ENCODE assay signal across 9 cellular contexts in the genomic region with DNA sequence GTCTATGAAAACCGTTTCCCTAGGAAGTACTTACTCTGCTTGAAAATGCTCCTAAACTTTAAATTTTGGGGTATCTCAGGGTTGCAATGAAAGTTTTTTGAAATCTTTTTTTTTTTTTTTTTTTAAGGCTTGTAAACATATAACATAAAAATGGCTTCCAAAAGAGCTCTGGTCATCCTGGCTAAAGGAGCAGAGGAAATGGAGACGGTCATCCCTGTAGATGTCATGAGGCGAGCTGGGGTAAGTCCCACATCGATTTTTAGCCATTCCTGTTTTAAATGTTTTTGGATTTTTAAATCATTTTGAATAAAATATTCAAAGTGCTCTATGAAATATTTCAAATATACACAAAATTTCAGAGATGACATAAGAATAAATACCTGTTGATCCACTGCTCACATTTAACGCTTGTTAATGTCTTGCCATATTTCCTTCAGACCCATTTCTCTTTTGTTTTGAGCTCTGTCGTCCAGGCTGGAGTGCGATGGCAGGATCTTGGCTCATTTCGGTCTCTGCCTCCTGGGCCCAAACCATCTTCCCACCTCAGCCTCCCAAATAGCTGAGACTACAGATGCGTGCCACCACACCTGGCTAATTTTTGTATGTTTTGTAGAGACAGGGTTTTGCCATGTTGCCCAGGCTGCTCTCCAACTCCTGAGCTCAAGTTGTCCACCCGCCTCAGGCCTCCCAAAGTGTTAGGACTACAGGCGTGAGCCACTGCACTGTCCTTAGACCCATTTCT. TPM values are rescaled to one million over a fixed set of nuclear protein-coding genes. Genes with fewer than 3 reads are reported as not detected.
DNase-seq lines count a peak whose midpoint lies in the region; ATAC-seq, FAIRE-seq and TF ChIP-seq lines count a peak whose summit lies in the region.
"Had no signal": no experiment of that assay in that cellular context is flagged by ENCODE, and none has a peak within 500 bp of the region (broad histone marks: within the 10 kb centered on the region; RNA-seq: fewer than 3 reads in every experiment).

No MANE protein-coding gene starts in this region.

- H3K9me3 Mint-ChIP-seq in activated naive CD4-positive, alpha-beta T cell treated with anti-CD3 and anti-CD28 coated beads for 36 hours, result no peaks in the 10 kb centered on the region
- no peaks in the 10 kb centered on the region for H3K9me3 Mint-ChIP-seq in activated CD8-positive, alpha-beta T cell treated with anti-CD3 and anti-CD28 coated beads, Interleukin-2, amount 10 ng/mL, durations not matched to agents 7 days and 5 days (ENCODE audit: insufficient read depth)

- no peak overlapping the region for H3K27ac ChIP-seq in iPS-18a (ENCODE audit: low read length)
- no peak overlapping the region for H3K27ac ChIP-seq in suprapubic skin

- TF ChIP-seq EP300 in suprapubic skin (IDR thresholded peaks at IDR 0.05), result no peak

- H3K27ac Mint-ChIP-seq in activated naive CD4-positive, alpha-beta T cell treated with anti-CD3 and anti-CD28 coated beads for 36 hours, result peak overlapping the region; percentile 95
- H3K27ac Mint-ChIP-seq in activated CD8-positive, alpha-beta T cell treated with anti-CD3 and anti-CD28 coated beads, Interleukin-2, amount 10 ng/mL, durations not matched to agents 7 days and 5 days, result peak overlapping the region; percentile 99

- intact Hi-C loops in activated naive CD4-positive, alpha-beta T cell treated with anti-CD3 and anti-CD28 coated beads for 36 hours (cut with micrococcal nuclease), result loop anchor here (5.0 kb wide), 1 partner anchor 181 kb away; a partner anchor contains a TSS

- POLR2A ChIA-PET in activated CD8-positive, alpha-beta T cell treated with anti-CD3 and anti-CD28 coated beads, Interleukin-2, amount 10 ng/mL, durations not matched to agents 7 days and 5 days (lab: Charles Lee), result interaction anchor here (1.4 to 2.1 kb wide), 5 partner anchors 13 to 32 kb away, joined by 3 to 15 read pairs (median 6); a partner anchor contains a TSS

- H3K27me3 Mint-ChIP-seq in activated naive CD4-positive, alpha-beta T cell treated with anti-CD3 and anti-CD28 coated beads for 36 hours (ENCODE audit: low read depth), result no peaks in the 10 kb centered on the region
- H3K27me3 Mint-ChIP-seq in activated CD8-positive, alpha-beta T cell treated with anti-CD3 and anti-CD28 coated beads, Interleukin-2, amount 10 ng/mL, durations not matched to agents 7 days and 5 days (ENCODE audit: low read depth), result no peaks in the 10 kb centered on the region

- TF ChIP-seq CTCF in suprapubic skin (IDR thresholded peaks at IDR 0.05), result no peak

- TF ChIP-seq POLR2A in suprapubic skin (IDR thresholded peaks at IDR 0.05) (no peak), H54 (IDR thresholded peaks at IDR 0.05; ENCODE audit: low read depth, low read length) (no peak)

- WGBS in suprapubic skin, result 86% methylated on average over 11 of the region's 11 CpGs

- H3K36me3 ChIP-seq in iPS-18a (ENCODE audit: control insufficient read depth, low read depth, low read length) (peaks cover 43% of the 10 kb centered on the region), suprapubic skin (peaks cover 47% of the 10 kb centered on the region)

- H3K27me3 ChIP-seq in iPS-18a (ENCODE audit: control insufficient read depth, insufficient read depth, low read length) (no peaks in the 10 kb centered on the region), suprapubic skin (no peaks in the 10 kb centered on the region)

- H3K9me3 ChIP-seq in iPS-18a (ENCODE audit: control insufficient read depth, low read depth, low read length) (no peaks in the 10 kb centered on the region), suprapubic skin (no peaks in the 10 kb centered on the region)

- peak overlapping the region; percentile 92 for H3K9ac ChIP-seq in iPS-18a (ENCODE audit: low read length)

- no peak for FAIRE-seq in H54 (lab: Jason Lieb, UNC)

- DNase-seq in activated naive CD4-positive, alpha-beta T cell treated with anti-CD3 and anti-CD28 coated beads for 36 hours, result no peak
- no peak for DNase-seq in activated naive CD4-positive, alpha-beta T cell treated with Interleukin-2 at 50 U/mL for 16 hours
- no peak for DNase-seq in activated CD8-positive, alpha-beta T cell treated with anti-CD3 and anti-CD28 coated beads, Interleukin-2, amount 10 ng/mL, durations not matched to agents 7 days and 5 days
- DNase-seq in suprapubic skin (ENCODE audit: low spot score in 2 of 2) (no peak), middle frontal gyrus (ENCODE audit: extremely low spot score, low spot score) (no peak), H54 (ENCODE audit: insufficient read length, low spot score) (no peak)
- DNase-seq: DMS153 had no signal

- CTCF ChIA-PET in activated naive CD4-positive, alpha-beta T cell treated with anti-CD3 and anti-CD28 coated beads for 36 hours (lab: Charles Lee), result interaction anchor here (1.0 kb wide), 1 partner anchor 13 kb away, joined by 4 read pairs; no protein-coding TSS in a partner anchor
- CTCF ChIA-PET in activated CD8-positive, alpha-beta T cell treated with anti-CD3 and anti-CD28 coated beads, Interleukin-2, amount 10 ng/mL, durations not matched to agents 7 days and 5 days (lab: Charles Lee), result interaction anchor here (1.1 to 1.4 kb wide), 3 partner anchors 23 to 293 kb away, joined by 3 to 4 read pairs (median 3); a partner anchor contains a TSS

- ATAC-seq in activated CD8-positive, alpha-beta T cell treated with anti-CD3 and anti-CD28 coated beads, Interleukin-2, amount 10 ng/mL, durations not matched to agents 7 days and 5 days, result no peak
- no peak for ATAC-seq in HG03571 (IDR thresholded peaks at IDR 0.05; ENCODE audit: unreplicated experiment)

- H3K4me1 Mint-ChIP-seq in activated naive CD4-positive, alpha-beta T cell treated with anti-CD3 and anti-CD28 coated beads for 36 hours (ENCODE audit: low read depth), result peaks cover 58% of the 10 kb centered on the region
- peaks cover 66% of the 10 kb centered on the region for H3K4me1 Mint-ChIP-seq in activated CD8-positive, alpha-beta T cell treated with anti-CD3 and anti-CD28 coated beads, Interleukin-2, amount 10 ng/mL, durations not matched to agents 7 days and 5 days (ENCODE audit: low read depth)

- peaks cover 41% of the 10 kb centered on the region for H3K36me3 Mint-ChIP-seq in activated naive CD4-positive, alpha-beta T cell treated with anti-CD3 and anti-CD28 coated beads for 36 hours (ENCODE audit: low read depth)
- H3K36me3 Mint-ChIP-seq in activated CD8-positive, alpha-beta T cell treated with anti-CD3 and anti-CD28 coated beads, Interleukin-2, amount 10 ng/mL, durations not matched to agents 7 days and 5 days (ENCODE audit: low read depth), result peaks cover 53% of the 10 kb centered on the region

- H3K4me3 Mint-ChIP-seq in activated naive CD4-positive, alpha-beta T cell treated with anti-CD3 and anti-CD28 coated beads for 36 hours, result peak overlapping the region; percentile 99
- peak overlapping the region; percentile 97 for H3K4me3 Mint-ChIP-seq in activated CD8-positive, alpha-beta T cell treated with anti-CD3 and anti-CD28 coated beads, Interleukin-2, amount 10 ng/mL, durations not matched to agents 7 days and 5 days

- H3K4me3 ChIP-seq in iPS-18a (ENCODE audit: low read length) (peak overlapping the region; percentile 94), suprapubic skin (peak overlapping the region; percentile 69)

- H3K4me1 ChIP-seq in iPS-18a (ENCODE audit: control insufficient read depth, low read depth, low read length) (peaks cover 12% of the 10 kb centered on the region), suprapubic skin (peaks cover 31% of the 10 kb centered on the region)

RNA-seq across cellular contexts. Expression of a gene that starts 1.3 kb away (rescaled TPM):
- total RNA-seq in activated naive CD4-positive, alpha-beta T cell treated with anti-CD3 and anti-CD28 coated beads for 36 hours, result 100 to 1,000 TPM; 373 to 397 TPM
- 100 to 1,000 TPM; 296 to 302 TPM for total RNA-seq in activated CD8-positive, alpha-beta T cell treated with anti-CD3 and anti-CD28 coated beads, Interleukin-2, amount 10 ng/mL, durations not matched to agents 7 days and 5 days
- 10 to 100 TPM; 74.0 to 94.1 (median 85.2) TPM for total RNA-seq in suprapubic skin

RNA-seq across cellular contexts. Expression of a gene that starts 22.2 kb away (rescaled TPM):
- 10 to 100 TPM; 10.5 to 11.6 TPM for total RNA-seq in activated naive CD4-positive, alpha-beta T cell treated with anti-CD3 and anti-CD28 coated beads for 36 hours
- total RNA-seq in activated CD8-positive, alpha-beta T cell treated with anti-CD3 and anti-CD28 coated beads, Interleukin-2, amount 10 ng/mL, durations not matched to agents 7 days and 5 days, result 1 to 10 TPM in 1 of 2 experiments, under 1 TPM in 1; 0.94 to 1.3 TPM
- not detected for total RNA-seq in suprapubic skin

Comparison
In these comparisons a context has a peak if more than half of its experiments do, and no peak if none do; other contexts are left out.
1. RNA of a gene that starts 22.2 kb away (total RNA-seq): 10.5 to 11.6 TPM in activated naive CD4-positive, alpha-beta T cell treated with anti-CD3 and anti-CD28 coated beads for 36 hours; 0.94 to 1.3 TPM in activated CD8-positive, alpha-beta T cell treated with anti-CD3 and anti-CD28 coated beads, Interleukin-2, amount 10 ng/mL, durations not matched to agents 7 days and 5 days and not detected in suprapubic skin; every median in the first group is over 4 times any median in the second.